Comparison of ENCODE assay signal across 21 cellular contexts in genomic region chr3:20747736-20748135, GRCh38.
DNase-seq lines count a peak whose midpoint lies in the region; ATAC-seq and TF ChIP-seq lines count a peak whose summit lies in the region.
"Had no signal": no experiment of that assay in that cellular context is flagged by ENCODE, and none has a peak within 500 bp of the region (broad histone marks: within the 10 kb centered on the region; RNA-seq: fewer than 3 reads in every experiment).

No MANE protein-coding gene starts in this region.

- no peaks in the 10 kb centered on the region for H3K27me3 ChIP-seq in brain microvascular endothelial cell (replicated peaks)
- no peaks in the 10 kb centered on the region for H3K27me3 ChIP-seq in breast epithelium
- no peaks in the 10 kb centered on the region for H3K27me3 ChIP-seq in body of pancreas
- H3K27me3 ChIP-seq: MG63 had no signal

- no peaks in the 10 kb centered on the region for H3K36me3 ChIP-seq in brain microvascular endothelial cell (replicated peaks)
- no peaks in the 10 kb centered on the region for H3K36me3 ChIP-seq in breast epithelium
- H3K36me3 ChIP-seq in body of pancreas (replicated peaks in 1 of 2; ENCODE audit: insufficient read depth in 1 of 2, low read depth in 2 of 2), result no peaks in the 10 kb centered on the region
- H3K36me3 ChIP-seq: MG63 had no signal

- intact Hi-C loops in breast epithelium (cut with DNase I; ENCODE audit: low total_unique reads), result no loop called here
- intact Hi-C loops in body of pancreas (cut with DNase I), result no loop called here

- TF ChIP-seq CTCF in AG09309 (IDR thresholded peaks at IDR 0.05; ENCODE audit: control insufficient read depth, insufficient read depth, low read depth, low read length, missing control alignments), result no peak
- no peak for TF ChIP-seq CTCF in brain microvascular endothelial cell (IDR thresholded peaks at IDR 0.05; ENCODE audit: low read depth, low read length, missing control alignments)
- no peak for TF ChIP-seq CTCF in breast epithelium (IDR thresholded peaks at IDR 0.05)
- no peak for TF ChIP-seq CTCF in body of pancreas (IDR thresholded peaks at IDR 0.05)

- H3K27ac ChIP-seq in brain microvascular endothelial cell, result no peak overlapping the region
- H3K27ac ChIP-seq in breast epithelium, result no peak overlapping the region
- H3K27ac ChIP-seq in body of pancreas, result no peak overlapping the region

- no peak for ATAC-seq in body of pancreas
- ATAC-seq in GM18868 (IDR thresholded peaks at IDR 0.05; ENCODE audit: unreplicated experiment), result no peak
- ATAC-seq: HepG2, Panc1 had no signal

- DNase-seq in AG09309 (ENCODE audit: low read depth) (peak; percentile 25), NCI-H226 (peak; percentile 86), brain microvascular endothelial cell (peak; percentile 18), inferior parietal cortex (ENCODE audit: extremely low spot score) (peak; percentile 11), breast epithelium (ENCODE audit: low spot score in 2 of 2) (no peak), body of pancreas (no peak), G401 (ENCODE audit: low spot score) (no peak)
- DNase-seq: AML-193; CD4-positive, CD25-positive, alpha-beta regulatory T cell; DND-41; H9; MG63; NCI-H1105; NCI-H187; NCI-H2171 treated with DMSO at 0.1 percent for 48 hours; NCI-H510A; NCI-H82; SHP77 treated with DMSO at 0.1 percent for 48 hours had no signal

- 25 to 29% methylated on average over 1 of the region's 1 CpG for WGBS in body of pancreas, 2 donors

- H3K4me1 ChIP-seq in breast epithelium (no peaks in the 10 kb centered on the region), body of pancreas (no peaks in the 10 kb centered on the region)

- TF ChIP-seq POLR2A in breast epithelium (IDR thresholded peaks at IDR 0.05), result no peak
- no peak for TF ChIP-seq POLR2A in body of pancreas (IDR thresholded peaks at IDR 0.05)

- in situ Hi-C loops in brain microvascular endothelial cell (cut with HindIII; ENCODE audit: low pct_ligation_motif_present, low sequenced_read_pairs), result no loop called here
- in situ Hi-C loops in G401 (cut with HindIII; ENCODE audit: low sequenced_read_pairs), result no loop called here

- H3K9me3 ChIP-seq in breast epithelium (no peaks in the 10 kb centered on the region), body of pancreas (no peaks in the 10 kb centered on the region)
- H3K9me3 ChIP-seq: MG63 had no signal

- H3K4me3 ChIP-seq in AG09309 (ENCODE audit: control insufficient read depth, low read depth, low read length) (no peak overlapping the region), brain microvascular endothelial cell (ENCODE audit: low read depth, low read length) (no peak overlapping the region), breast epithelium (no peak overlapping the region), body of pancreas (no peak overlapping the region)
- H3K4me3 ChIP-seq: MG63 had no signal

Comparison
In these comparisons a context has a peak if more than half of its experiments do, and no peak if none do; other contexts are left out.
1. DNase-seq: peak in AG09309 (single experiment), NCI-H226 (single experiment), brain microvascular endothelial cell (single experiment) and inferior parietal cortex (single experiment); none in breast epithelium (0 of 2), body of pancreas (0 of 4) and G401 (single experiment).